ENCODE assay signal across 16 cellular contexts in genomic region chr21:44697172-44697810, GRCh38. TPM values are rescaled to one million over a fixed set of nuclear protein-coding genes. Genes with fewer than 3 reads are reported as not detected.
"Had no signal": no experiment of that assay in that cellular context is flagged by ENCODE, and none has a peak within 500 bp of the region (broad histone marks: within the 10 kb centered on the region; RNA-seq: fewer than 3 reads in every experiment).

KRTAP10-12 (plus strand) TSS chr21:44697172; CDS start chr21:44697202, 30 bp downstream.

RNA-seq across cellular contexts. Expression of gene KRTAP10-12, which starts in this region (rescaled TPM):
- total RNA-seq: activated CD8-positive, alpha-beta memory T cell treated with anti-CD3 and anti-CD28 coated beads for 36 hours; activated naive CD4-positive, alpha-beta T cell treated with anti-CD3 and anti-CD28 coated beads for 36 hours; activated T-cell treated with anti-CD3 and anti-CD28 coated beads, Interleukin-2, amount 50 U/mL, for 4 hours; bronchial epithelial cell; chondrocyte; foreskin keratinocyte; glomerular endothelial cell; left lung; lung microvascular endothelial cell; mononuclear cell; myocyte; ovary; prostate gland; thyroid gland; upper lobe of right lung had no signal
- polyA plus RNA-seq: esophagus, foreskin keratinocyte, ovary had no signal
